10 cellular contexts compared by ENCODE assay signal in genomic region chr9:128828267-128828666, GRCh38. TPM values are rescaled to one million over a fixed set of nuclear protein-coding genes. Genes with fewer than 3 reads are reported as not detected.
DNase-seq lines count a peak whose midpoint lies in the region; ATAC-seq, FAIRE-seq and TF ChIP-seq lines count a peak whose summit lies in the region.
"Had no signal": no experiment of that assay in that cellular context is flagged by ENCODE, and none has a peak within 500 bp of the region (broad histone marks: within the 10 kb centered on the region; RNA-seq: fewer than 3 reads in every experiment).

No MANE protein-coding gene starts in this region.

- H3K9ac ChIP-seq in keratinocyte (ENCODE audit: control insufficient read depth, extremely low read depth, insufficient read depth, low read length) = no peak overlapping the region

- no peaks in the 10 kb centered on the region for H3K9me2 ChIP-seq in GM23338 (ENCODE audit: insufficient read depth)

- H3K4me2 ChIP-seq in GM23338 = peak overlapping the region; percentile 98
- H3K4me2 ChIP-seq in keratinocyte (ENCODE audit: control insufficient read depth, extremely low read depth, insufficient read depth, low read depth, low read length) = peak overlapping the region; percentile 98

- CTCF ChIA-PET in activated CD4-positive, alpha-beta memory T cell treated with anti-CD3 and anti-CD28 coated beads for 36 hours (lab: Charles Lee) = interaction anchor here (1.5 to 3.1 kb wide), 2 partner anchors 10 to 100 kb away, joined by 4 to 27 read pairs; partner anchors contain the start of gene ENDOG

- H3K4me1 Mint-ChIP-seq in GM23338 = peaks cover 7% of the 10 kb centered on the region
- peaks cover 23% of the 10 kb centered on the region for H3K4me1 Mint-ChIP-seq in activated CD4-positive, alpha-beta memory T cell treated with anti-CD3 and anti-CD28 coated beads for 36 hours (ENCODE audit: low read depth)

- TF ChIP-seq CTCF in AG09309 (IDR thresholded peaks at IDR 0.05; ENCODE audit: control insufficient read depth, insufficient read depth, low read depth, low read length, missing control alignments) = no peak
- TF ChIP-seq CTCF in GM23338 (conservative IDR thresholded peaks at IDR 0.05; ENCODE audit: low read depth in 2 of 2) = no peak
- TF ChIP-seq CTCF in keratinocyte (optimal IDR thresholded peaks at IDR 0.05 in 1 of 3, IDR thresholded peaks at IDR 0.05 in 1 of 3, conservative IDR thresholded peaks at IDR 0.05 in 1 of 3; ENCODE audit: extremely low read depth in 1 of 3, insufficient read depth in 2 of 3, low read length in 3 of 3) = no peak

- H3K79me2 ChIP-seq in GM23338 (replicated peaks; ENCODE audit: insufficient read depth) = peaks cover 8% of the 10 kb centered on the region
- peaks cover 9% of the 10 kb centered on the region for H3K79me2 ChIP-seq in keratinocyte (ENCODE audit: control insufficient read depth, insufficient read depth, low read length)

- peak overlapping the region; percentile 96 for H3K4me3 Mint-ChIP-seq in GM23338
- peak overlapping the region; percentile 91 for H3K4me3 Mint-ChIP-seq in activated CD4-positive, alpha-beta memory T cell treated with anti-CD3 and anti-CD28 coated beads for 36 hours

- no peak for DNase-seq in AG09309 (ENCODE audit: low read depth)
- DNase-seq in GM23338 (ENCODE audit: low spot score) = no peak
- no peak for DNase-seq in activated CD4-positive, alpha-beta memory T cell treated with anti-CD3 and anti-CD28 coated beads for 36 hours
- DNase-seq in keratinocyte (ENCODE audit: low read depth, low spot score) = no peak
- no peak for DNase-seq in GM12891 (ENCODE audit: insufficient read length, low spot score)
- no peak for DNase-seq in Ammon's horn (ENCODE audit: low spot score)
- DNase-seq in NCI-H1105 (lab: John Stamatoyannopoulos, UW) = no peak
- DNase-seq: EL had no signal

- dilution Hi-C loops in keratinocyte (cut with MboI; ENCODE audit: extremely low pct_ligation_motif_present, low sequenced_read_pairs) = no loop called here

- H3K27me3 ChIP-seq in GM23338 (ENCODE audit: insufficient read depth) = no peaks in the 10 kb centered on the region
- H3K27me3 ChIP-seq in keratinocyte (ENCODE audit: control insufficient read depth, extremely low read depth, insufficient read depth, low read length) = no peaks in the 10 kb centered on the region

- H3K36me3 ChIP-seq in GM23338 (ENCODE audit: insufficient read depth) (peaks cover 14% of the 10 kb centered on the region), keratinocyte (ENCODE audit: control insufficient read depth in 2 of 2, extremely low read depth in 1 of 2, insufficient read depth in 2 of 2, low read length in 2 of 2) (peaks cover 27 to 39% of the 10 kb centered on the region in 2 experiments)

- intact Hi-C loops in activated CD4-positive, alpha-beta memory T cell treated with anti-CD3 and anti-CD28 coated beads for 36 hours (cut with micrococcal nuclease) = loop anchor here (5.0 kb wide), 2 partner anchors 41 to 54 kb away; partner anchors contain the start of genes KYAT1, LRRC8A and TBC1D13

- no peak overlapping the region; the same call in 1 of the 2 replicates for H3K27ac ChIP-seq in GM23338 (ENCODE audit: low read depth)
- no peak overlapping the region for H3K27ac ChIP-seq in keratinocyte (ENCODE audit: control insufficient read depth, insufficient read depth, low read length)

- H3K9me3 Mint-ChIP-seq in GM23338 = no peaks in the 10 kb centered on the region; the same call in 2 of the 3 replicates
- no peaks in the 10 kb centered on the region for H3K9me3 Mint-ChIP-seq in activated CD4-positive, alpha-beta memory T cell treated with anti-CD3 and anti-CD28 coated beads for 36 hours

- H2AFZ ChIP-seq in GM23338 (no peak overlapping the region), keratinocyte (ENCODE audit: control insufficient read depth, low read length) (no peak overlapping the region)

- 0 out of 2 replicates have a peak, but pooled peaks cover 8% of the 10 kb centered on the region for H3F3A ChIP-seq in GM23338 (replicated peaks; ENCODE audit: low read depth)

- H3K9me3 ChIP-seq in keratinocyte (ENCODE audit: control insufficient read depth, low read depth, low read length) = no peaks in the 10 kb centered on the region

- no peak overlapping the region for H3K27ac Mint-ChIP-seq in GM23338
- peak overlapping the region; percentile 86 for H3K27ac Mint-ChIP-seq in activated CD4-positive, alpha-beta memory T cell treated with anti-CD3 and anti-CD28 coated beads for 36 hours

- H3K9me1 ChIP-seq in keratinocyte (ENCODE audit: control insufficient read depth, extremely low read depth, insufficient read depth, low read length) = no peaks in the 10 kb centered on the region

- ATAC-seq in GM23338 (no peak), GM18909 (IDR thresholded peaks at IDR 0.05; ENCODE audit: poor library complexity, unreplicated experiment) (no peak)

- H3K4me3 ChIP-seq in AG09309 (ENCODE audit: control insufficient read depth, low read depth, low read length) (peak overlapping the region; percentile 80; the same call in 1 of the 2 replicates), GM23338 (peak overlapping the region; percentile 98), keratinocyte (ENCODE audit: control insufficient read depth in 2 of 3, extremely low read depth in 1 of 3, insufficient read depth in 2 of 3, low read depth in 1 of 3, low read length in 3 of 3) (peak overlapping the region in 1 of 3 experiments; percentile 94)

- peaks cover 10% of the 10 kb centered on the region for H3K27me3 Mint-ChIP-seq in GM23338 (ENCODE audit: insufficient read depth, low read depth, poor library complexity)
- H3K27me3 Mint-ChIP-seq in activated CD4-positive, alpha-beta memory T cell treated with anti-CD3 and anti-CD28 coated beads for 36 hours = no peaks in the 10 kb centered on the region

- no peak for FAIRE-seq in keratinocyte (lab: Jason Lieb, UNC)
- no peak for FAIRE-seq in GM12891 (lab: Jason Lieb, UNC)
- FAIRE-seq: islet of Langerhans had no signal

- no peak for TF ChIP-seq POLR2A in GM12891 (IDR thresholded peaks at IDR 0.05; ENCODE audit: low read depth, low read length)

- POLR2A ChIA-PET in activated CD4-positive, alpha-beta memory T cell treated with anti-CD3 and anti-CD28 coated beads for 36 hours (lab: Charles Lee) = no interaction called here

- 0 out of 2 replicates have a peak, but pooled peaks cover 4% of the 10 kb centered on the region for H4K20me1 ChIP-seq in GM23338 (replicated peaks; ENCODE audit: insufficient read depth)
- H4K20me1 ChIP-seq in keratinocyte (ENCODE audit: control insufficient read depth, extremely low read depth, insufficient read depth, low read length) = no peaks in the 10 kb centered on the region

- peaks cover 59% of the 10 kb centered on the region for H3K36me3 Mint-ChIP-seq in GM23338 (ENCODE audit: low read depth)
- H3K36me3 Mint-ChIP-seq in activated CD4-positive, alpha-beta memory T cell treated with anti-CD3 and anti-CD28 coated beads for 36 hours = peaks cover 19% of the 10 kb centered on the region

- H3K4me1 ChIP-seq in GM23338 (ENCODE audit: insufficient read depth) (no peaks in the 10 kb centered on the region), keratinocyte (ENCODE audit: control insufficient read depth, extremely low read depth, insufficient read depth, low read length) (peaks cover 6% of the 10 kb centered on the region)

RNA-seq across cellular contexts. Expression of gene SPOUT1, which starts 1.3 kb away (rescaled TPM):
- 34.8 and 50.9 TPM in 2 replicates for total RNA-seq in GM23338 (2014; rRNA removed; shearing (Covaris generic))
- polyA plus RNA-seq in GM23338 (2016; fragmentation: Nextera tagmentation; extraction: Ambion mirVana) (28.5 and 33.5 TPM in 2 replicates), keratinocyte (22.0 to 27.5 TPM (median 26.5 TPM) in 3 replicates)
- 10 to 100 TPM; 89.2 to 94.2 TPM for total RNA-seq in activated CD4-positive, alpha-beta memory T cell treated with anti-CD3 and anti-CD28 coated beads for 36 hours
- 10.8 TPM for polyA plus RNA-seq in keratinocyte (2011; ENCODE audit: low read depth)
- 16.2 and 27.5 TPM in 2 replicates for polyA plus RNA-seq in keratinocyte (2011; cell fraction: cytosol; rRNA removed)
- 35.5 and 46.1 TPM in 2 replicates for polyA plus RNA-seq in keratinocyte (2011; cell fraction: nucleus; rRNA removed)
- 27.1 and 27.3 TPM in 2 replicates for polyA plus RNA-seq in keratinocyte (2012; ENCODE audit: low replicate concordance)
- polyA minus RNA-seq in keratinocyte = 18.3 to 77.2 TPM (median 19.1 TPM) in 3 replicates
- polyA minus RNA-seq in keratinocyte (2011; cell fraction: cytosol; rRNA and poly(A)+ RNA removed) = 29.9 TPM
- 5.9 and 6.9 TPM in 2 replicates for polyA minus RNA-seq in keratinocyte (2011; cell fraction: nucleus; rRNA and poly(A)+ RNA removed)
- 28.1 TPM for polyA plus RNA-seq in GM12891 (2012; ENCODE audit: low read depth, missing spikeins)

RNA-seq across cellular contexts. Expression of gene ENDOG, which starts 10.0 kb away (rescaled TPM):
- 14.6 and 23.5 TPM in 2 replicates for total RNA-seq in GM23338 (2014; rRNA removed; shearing (Covaris generic))
- polyA plus RNA-seq in GM23338 (2016; fragmentation: Nextera tagmentation; extraction: Ambion mirVana) (15.1 and 19.2 TPM in 2 replicates), keratinocyte (10.1 to 18.5 TPM (median 10.2 TPM) in 3 replicates)
- 10 to 100 TPM; 13.8 to 14.2 TPM for total RNA-seq in activated CD4-positive, alpha-beta memory T cell treated with anti-CD3 and anti-CD28 coated beads for 36 hours
- polyA plus RNA-seq in keratinocyte (2011; ENCODE audit: low read depth) = 1.9 TPM
- polyA plus RNA-seq in keratinocyte (2011; cell fraction: cytosol; rRNA removed) = 7.1 and 15.1 TPM in 2 replicates
- polyA plus RNA-seq in keratinocyte (2011; cell fraction: nucleus; rRNA removed) = 6.8 and 11.2 TPM in 2 replicates
- polyA plus RNA-seq in keratinocyte (2012; ENCODE audit: low replicate concordance) = 6.4 and 13.6 TPM in 2 replicates
- 7.4 to 16.6 TPM (median 9.9 TPM) in 3 replicates for polyA minus RNA-seq in keratinocyte
- polyA minus RNA-seq in keratinocyte (2011; cell fraction: cytosol; rRNA and poly(A)+ RNA removed) = 28.8 TPM
- polyA minus RNA-seq in keratinocyte (2011; cell fraction: nucleus; rRNA and poly(A)+ RNA removed) = 4.9 and 5.2 TPM in 2 replicates
- polyA plus RNA-seq in GM12891 (2012; ENCODE audit: low read depth, missing spikeins) = 9.4 TPM

RNA-seq across cellular contexts. Expression of gene TBC1D13, which starts 41.2 kb away (rescaled TPM):
- 19.1 and 19.4 TPM in 2 replicates for total RNA-seq in GM23338 (2014; rRNA removed; shearing (Covaris generic))
- polyA plus RNA-seq in GM23338 (2016; fragmentation: Nextera tagmentation; extraction: Ambion mirVana) (7.8 and 8.3 TPM in 2 replicates), keratinocyte (12.8 to 25.1 TPM (median 14.1 TPM) in 3 replicates)
- total RNA-seq in activated CD4-positive, alpha-beta memory T cell treated with anti-CD3 and anti-CD28 coated beads for 36 hours = 10 to 100 TPM; 14.6 to 14.9 TPM
- polyA plus RNA-seq in keratinocyte (2011; ENCODE audit: low read depth) = 3.8 TPM
- polyA plus RNA-seq in keratinocyte (2011; cell fraction: cytosol; rRNA removed) = 17.7 and 18.4 TPM in 2 replicates
- 20.3 and 20.7 TPM in 2 replicates for polyA plus RNA-seq in keratinocyte (2011; cell fraction: nucleus; rRNA removed)
- polyA plus RNA-seq in keratinocyte (2012; ENCODE audit: low replicate concordance) = 9.0 and 15.9 TPM in 2 replicates
- 16.9 to 23.8 TPM (median 16.9 TPM) in 3 replicates for polyA minus RNA-seq in keratinocyte
- polyA minus RNA-seq in keratinocyte (2011; cell fraction: cytosol; rRNA and poly(A)+ RNA removed) = 6.3 TPM
- polyA minus RNA-seq in keratinocyte (2011; cell fraction: nucleus; rRNA and poly(A)+ RNA removed) = 5.0 and 8.3 TPM in 2 replicates
- 11.4 TPM for polyA plus RNA-seq in GM12891 (2012; ENCODE audit: low read depth, missing spikeins)

RNA-seq across cellular contexts. Expression of gene KYAT1, which starts 53.5 kb away (rescaled TPM):
- 29.8 and 34.0 TPM in 2 replicates for total RNA-seq in GM23338 (2014; rRNA removed; shearing (Covaris generic))
- polyA plus RNA-seq in GM23338 (2016; fragmentation: Nextera tagmentation; extraction: Ambion mirVana) (23.0 and 26.1 TPM in 2 replicates), keratinocyte (10.9 to 13.9 TPM (median 13.9 TPM) in 3 replicates)
- total RNA-seq in activated CD4-positive, alpha-beta memory T cell treated with anti-CD3 and anti-CD28 coated beads for 36 hours = 10 to 100 TPM; 15.9 to 18.1 TPM
- polyA plus RNA-seq in keratinocyte (2011; ENCODE audit: low read depth) = 0.94 TPM
- polyA plus RNA-seq in keratinocyte (2011; cell fraction: cytosol; rRNA removed) = 7.3 and 10.5 TPM in 2 replicates
- polyA plus RNA-seq in keratinocyte (2011; cell fraction: nucleus; rRNA removed) = 16.3 and 20.8 TPM in 2 replicates
- polyA plus RNA-seq in keratinocyte (2012; ENCODE audit: low replicate concordance) = 5.3 and 10.5 TPM in 2 replicates
- 6.9 to 19.5 TPM (median 10.4 TPM) in 3 replicates for polyA minus RNA-seq in keratinocyte
- 9.8 TPM for polyA minus RNA-seq in keratinocyte (2011; cell fraction: cytosol; rRNA and poly(A)+ RNA removed)
- 4.2 and 5.6 TPM in 2 replicates for polyA minus RNA-seq in keratinocyte (2011; cell fraction: nucleus; rRNA and poly(A)+ RNA removed)
- 6.8 TPM for polyA plus RNA-seq in GM12891 (2012; ENCODE audit: low read depth, missing spikeins)

RNA-seq across cellular contexts. Expression of gene LRRC8A, which starts 53.7 kb away (rescaled TPM):
- total RNA-seq in GM23338 (2014; rRNA removed; shearing (Covaris generic)) = 75.7 and 80.5 TPM in 2 replicates
- polyA plus RNA-seq in GM23338 (2016; fragmentation: Nextera tagmentation; extraction: Ambion mirVana) = 35.3 and 37.3 TPM in 2 replicates
- 10 to 100 TPM; 18.0 to 18.7 TPM for total RNA-seq in activated CD4-positive, alpha-beta memory T cell treated with anti-CD3 and anti-CD28 coated beads for 36 hours
- 88.3 to 127 TPM (median 109 TPM) in 3 replicates for polyA plus RNA-seq in keratinocyte
- 51.1 TPM for polyA plus RNA-seq in keratinocyte (2011; ENCODE audit: low read depth)
- polyA plus RNA-seq in keratinocyte (2011; cell fraction: cytosol; rRNA removed) = 77.7 and 119 TPM in 2 replicates
- polyA plus RNA-seq in keratinocyte (2011; cell fraction: nucleus; rRNA removed) = 143 and 183 TPM in 2 replicates
- polyA plus RNA-seq in keratinocyte (2012; ENCODE audit: low replicate concordance) = 109 and 130 TPM in 2 replicates
- polyA minus RNA-seq in keratinocyte = 154 to 426 TPM (median 169 TPM) in 3 replicates
- 129 TPM for polyA minus RNA-seq in keratinocyte (2011; cell fraction: cytosol; rRNA and poly(A)+ RNA removed)
- 118 and 144 TPM in 2 replicates for polyA minus RNA-seq in keratinocyte (2011; cell fraction: nucleus; rRNA and poly(A)+ RNA removed)
- polyA plus RNA-seq in GM12891 (2012; ENCODE audit: low read depth, missing spikeins) = 5.2 TPM
